ENCODE assay signal across 1 cellular context in genomic region chr7:46839651-46840050, GRCh38.
TF ChIP-seq lines count a peak whose summit lies in the region.

No MANE protein-coding gene starts in this region.

TF ChIP-seq in IMR-90, 13 proteins besides CTCF, POLR2A, EP300 and RAD21:
- TF ChIP-seq CHD1 (IDR thresholded peaks at IDR 0.05; ENCODE audit: low read depth, low read length) (no peak), USF2 (IDR thresholded peaks at IDR 0.05; ENCODE audit: low read depth, low read length) (no peak), SMC3 (IDR thresholded peaks at IDR 0.05; ENCODE audit: low read depth, low read length) (no peak), MXI1 (IDR thresholded peaks at IDR 0.05; ENCODE audit: borderline replicate concordance, low read depth, low read length) (no peak), NFE2L2 (IDR thresholded peaks at IDR 0.05; ENCODE audit: low read depth, low read length) (no peak), FOS (IDR thresholded peaks at IDR 0.05; ENCODE audit: low read depth, low read length) (no peak), BHLHE40 (IDR thresholded peaks at IDR 0.05; ENCODE audit: low read depth, low read length) (no peak), CEBPB (IDR thresholded peaks at IDR 0.05; ENCODE audit: low read depth, low read length) (no peak), ELK1 (IDR thresholded peaks at IDR 0.05; ENCODE audit: borderline replicate concordance, low read depth, low read length) (no peak)
TF ChIP-seq in IMR-90: peak in this region for 0.
